Comparison of ENCODE assay signal across 8 cellular contexts in genomic region chr2:38076710-38077430, GRCh38. TPM values are rescaled to one million over a fixed set of nuclear protein-coding genes. Genes with fewer than 3 reads are reported as not detected.
DNase-seq lines count a peak whose midpoint lies in the region; ATAC-seq, FAIRE-seq and TF ChIP-seq lines count a peak whose summit lies in the region.

No MANE protein-coding gene starts in this region.

- peak; percentile 71 for TF ChIP-seq CTCF in 22Rv1 (IDR thresholded peaks at IDR 0.05)
- TF ChIP-seq CTCF in parathyroid adenoma (IDR thresholded peaks at IDR 0.05), result no peak

- H3K9ac ChIP-seq in parathyroid adenoma, result no peak overlapping the region

- H3K27me3 Mint-ChIP-seq in activated T-helper 17 cell treated with anti-CD3 and anti-CD28 coated beads, Interleukin-2, amount 50 U/mL, for 72 hours, result peaks cover 36% of the 10 kb centered on the region

- no peaks in the 10 kb centered on the region for H3K9me3 ChIP-seq in parathyroid adenoma (ENCODE audit: control insufficient read depth, low read length)

- H3K4me2 ChIP-seq in parathyroid adenoma (ENCODE audit: low read length), result peak overlapping the region; percentile 81

- H3K4me3 ChIP-seq in parathyroid adenoma (ENCODE audit: low read depth, low read length), result peak overlapping the region; percentile 42

- peak overlapping the region; percentile 84 for H3K27ac Mint-ChIP-seq in activated T-helper 17 cell treated with anti-CD3 and anti-CD28 coated beads, Interleukin-2, amount 50 U/mL, for 72 hours

- peaks cover 12% of the 10 kb centered on the region for H3K27me3 ChIP-seq in parathyroid adenoma (ENCODE audit: control insufficient read depth, insufficient read depth, low read length)

- H3K4me1 Mint-ChIP-seq in activated T-helper 17 cell treated with anti-CD3 and anti-CD28 coated beads, Interleukin-2, amount 50 U/mL, for 72 hours, result peaks cover 5% of the 10 kb centered on the region

- no peaks in the 10 kb centered on the region for H3K36me3 ChIP-seq in parathyroid adenoma (ENCODE audit: control insufficient read depth, insufficient read depth, low read length)

- TF ChIP-seq POLR2A in GM12892 (IDR thresholded peaks at IDR 0.05; ENCODE audit: low read depth, low read length), result peak; percentile 43; the same call in 1 of the 2 replicates

- H3K79me2 ChIP-seq in parathyroid adenoma, result no peaks in the 10 kb centered on the region

- H2AFZ ChIP-seq in parathyroid adenoma, result peak overlapping the region; percentile 22

- DNase-seq in GM12892 (ENCODE audit: insufficient read length) (peak; percentile 70), NCI-H524 treated with DMSO at 0.1 percent for 48 hours (lab: John Stamatoyannopoulos, UW) (peak; percentile 48), head of caudate nucleus (peak in 40 of 42 donors; percentile 20 to 83 (median 62)), NCI-H2107 treated with DMSO at 0.1 percent for 48 hours (lab: John Stamatoyannopoulos, UW; ENCODE audit: unreplicated experiment) (no peak)

- H3K36me3 Mint-ChIP-seq in activated T-helper 17 cell treated with anti-CD3 and anti-CD28 coated beads, Interleukin-2, amount 50 U/mL, for 72 hours (ENCODE audit: low read depth), result peaks cover 39% of the 10 kb centered on the region

- ATAC-seq in HG02970 (IDR thresholded peaks at IDR 0.05; ENCODE audit: low FRiP score, unreplicated experiment), result peak; percentile 49
- peak; percentile 69 for ATAC-seq in activated T-helper 17 cell treated with anti-CD3 and anti-CD28 coated beads, Interleukin-2, amount 50 U/mL, for 72 hours (replicated peaks)

- peak; percentile 87 for FAIRE-seq in GM12892 (lab: Jason Lieb, UNC)

- H3K4me1 ChIP-seq in parathyroid adenoma, result no peaks in the 10 kb centered on the region

- H3K27ac ChIP-seq in 22Rv1 (peak overlapping the region; percentile 88), parathyroid adenoma (no peak overlapping the region)

- no peaks in the 10 kb centered on the region for H3K9me3 Mint-ChIP-seq in activated T-helper 17 cell treated with anti-CD3 and anti-CD28 coated beads, Interleukin-2, amount 50 U/mL, for 72 hours

- H3K4me3 Mint-ChIP-seq in activated T-helper 17 cell treated with anti-CD3 and anti-CD28 coated beads, Interleukin-2, amount 50 U/mL, for 72 hours, result peak overlapping the region; percentile 79

- intact Hi-C loops in head of caudate nucleus (cut with DNase I), result no loop called here

RNA-seq across cellular contexts. Expression of gene CYP1B1, which starts 0.9 kb away (rescaled TPM):
- 9.0 TPM for polyA plus RNA-seq in GM12892 (2012; ENCODE audit: missing spikeins)
- 10 to 100 TPM; 25.5 to 40.8 TPM for total RNA-seq in activated T-helper 17 cell treated with anti-CD3 and anti-CD28 coated beads, Interleukin-2, amount 50 U/mL, for 72 hours
